In the genomic region with DNA sequence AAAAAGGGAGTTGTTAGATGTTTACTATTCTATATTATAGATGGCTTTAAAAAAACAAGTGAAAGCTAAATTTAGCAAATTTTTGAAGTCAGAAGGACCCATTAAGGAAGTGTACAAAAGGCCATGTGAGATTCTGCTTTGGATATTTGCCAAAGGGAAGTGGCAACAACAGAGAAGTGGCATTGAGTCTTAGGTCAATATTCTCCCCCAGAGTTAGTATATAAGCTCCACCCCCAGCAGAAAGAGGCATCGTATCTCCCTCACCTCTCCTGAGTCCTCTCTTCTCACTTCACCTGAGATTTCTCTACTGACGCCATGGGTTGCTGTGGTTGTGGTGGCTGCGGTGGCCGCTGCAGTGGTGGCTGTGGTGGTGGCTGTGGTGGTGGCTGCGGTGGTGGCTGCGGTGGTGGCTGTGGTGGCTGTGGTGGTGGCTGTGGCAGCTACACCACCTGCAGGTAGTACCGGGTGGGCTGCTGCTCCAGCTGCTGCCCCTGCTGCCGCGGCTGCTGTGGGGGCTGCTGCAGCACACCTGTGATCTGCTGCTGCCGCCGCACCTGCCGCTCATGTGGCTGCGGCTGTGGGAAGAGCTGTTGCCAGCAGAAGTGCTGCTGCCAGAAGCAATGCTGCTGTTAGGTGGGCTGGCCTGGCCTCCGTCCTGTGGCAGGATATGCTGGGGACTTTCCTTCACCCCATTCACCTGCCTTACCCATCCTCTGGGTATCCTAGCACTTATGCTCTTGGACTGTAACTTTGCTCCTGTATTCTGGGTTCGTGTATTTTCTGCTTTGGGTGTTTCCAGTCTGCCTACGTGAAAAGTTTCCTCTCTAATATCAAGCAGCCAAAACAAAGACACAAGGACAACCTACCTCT, we compare ENCODE assay signal across 1 cellular context.
TF ChIP-seq lines count a peak whose summit lies in the region.

No MANE protein-coding gene starts in this region.

TF ChIP-seq in GM12878, 131 proteins besides CTCF, POLR2A, EP300 and RAD21 (continued from another document and continues in another):
- TF ChIP-seq, protein P1, sequence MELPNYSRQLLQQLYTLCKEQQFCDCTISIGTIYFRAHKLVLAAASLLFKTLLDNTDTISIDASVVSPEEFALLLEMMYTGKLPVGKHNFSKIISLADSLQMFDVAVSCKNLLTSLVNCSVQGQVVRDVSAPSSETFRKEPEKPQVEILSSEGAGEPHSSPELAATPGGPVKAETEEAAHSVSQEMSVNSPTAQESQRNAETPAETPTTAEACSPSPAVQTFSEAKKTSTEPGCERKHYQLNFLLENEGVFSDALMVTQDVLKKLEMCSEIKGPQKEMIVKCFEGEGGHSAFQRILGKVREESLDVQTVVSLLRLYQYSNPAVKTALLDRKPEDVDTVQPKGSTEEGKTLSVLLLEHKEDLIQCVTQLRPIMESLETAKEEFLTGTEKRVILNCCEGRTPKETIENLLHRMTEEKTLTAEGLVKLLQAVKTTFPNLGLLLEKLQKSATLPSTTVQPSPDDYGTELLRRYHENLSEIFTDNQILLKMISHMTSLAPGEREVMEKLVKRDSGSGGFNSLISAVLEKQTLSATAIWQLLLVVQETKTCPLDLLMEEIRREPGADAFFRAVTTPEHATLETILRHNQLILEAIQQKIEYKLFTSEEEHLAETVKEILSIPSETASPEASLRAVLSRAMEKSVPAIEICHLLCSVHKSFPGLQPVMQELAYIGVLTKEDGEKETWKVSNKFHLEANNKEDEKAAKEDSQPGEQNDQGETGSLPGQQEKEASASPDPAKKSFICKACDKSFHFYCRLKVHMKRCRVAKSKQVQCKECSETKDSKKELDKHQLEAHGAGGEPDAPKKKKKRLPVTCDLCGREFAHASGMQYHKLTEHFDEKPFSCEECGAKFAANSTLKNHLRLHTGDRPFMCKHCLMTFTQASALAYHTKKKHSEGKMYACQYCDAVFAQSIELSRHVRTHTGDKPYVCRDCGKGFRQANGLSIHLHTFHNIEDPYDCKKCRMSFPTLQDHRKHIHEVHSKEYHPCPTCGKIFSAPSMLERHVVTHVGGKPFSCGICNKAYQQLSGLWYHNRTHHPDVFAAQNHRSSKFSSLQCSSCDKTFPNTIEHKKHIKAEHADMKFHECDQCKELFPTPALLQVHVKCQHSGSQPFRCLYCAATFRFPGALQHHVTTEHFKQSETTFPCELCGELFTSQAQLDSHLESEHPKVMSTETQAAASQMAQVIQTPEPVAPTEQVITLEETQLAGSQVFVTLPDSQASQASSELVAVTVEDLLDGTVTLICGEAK (IDR thresholded peaks at IDR 0.05; ENCODE audit: borderline replicate concordance) = no peak
- TF ChIP-seq ZNF24 (IDR thresholded peaks at IDR 0.05) (no peak), CBX3 (IDR thresholded peaks at IDR 0.05; ENCODE audit: borderline replicate concordance, low read depth) (no peak), ZNF217 (IDR thresholded peaks at IDR 0.05) (no peak), FOXK2 (IDR thresholded peaks at IDR 0.05) (no peak), ZZZ3 (IDR thresholded peaks at IDR 0.05; ENCODE audit: control insufficient read depth, insufficient read length, low read depth) (no peak), RUNX3 (IDR thresholded peaks at IDR 0.05; ENCODE audit: low read length) (peak; percentile 94), GABPA (IDR thresholded peaks at IDR 0.05; ENCODE audit: low read depth) (no peak), FOXM1 (IDR thresholded peaks at IDR 0.05; ENCODE audit: low read depth, low read length) (no peak), MTA2 (IDR thresholded peaks at IDR 0.05; ENCODE audit: low read depth) (peak; percentile 67), ATF7 (IDR thresholded peaks at IDR 0.05; ENCODE audit: low read depth) (0 out of 2 replicates have a peak, but pooled peaks have one; percentile 17), HCFC1 (IDR thresholded peaks at IDR 0.05; ENCODE audit: low read length) (no peak), NFYA (IDR thresholded peaks at IDR 0.05; ENCODE audit: borderline replicate concordance, low read depth, low read length) (no peak), MTA3 (IDR thresholded peaks at IDR 0.05; ENCODE audit: borderline replicate concordance, low read length) (no peak), NFXL1 (IDR thresholded peaks at IDR 0.05; ENCODE audit: borderline replicate concordance) (no peak), FOS (IDR thresholded peaks at IDR 0.05; ENCODE audit: borderline replicate concordance, extremely low read depth, insufficient read length) (no peak), SIN3A (IDR thresholded peaks at IDR 0.05; ENCODE audit: low read depth, low read length) (no peak), MYC (IDR thresholded peaks at IDR 0.05; ENCODE audit: insufficient read depth, insufficient read length, insufficient replicate concordance, low read length, severe bottlenecking) (no peak), CREB1 (IDR thresholded peaks at IDR 0.05; ENCODE audit: low read depth) (no peak), ESRRA (IDR thresholded peaks at IDR 0.05; ENCODE audit: low read length) (no peak), HDAC2 (IDR thresholded peaks at IDR 0.05) (no peak), ZSCAN29 (IDR thresholded peaks at IDR 0.05) (no peak), CHD1 (IDR thresholded peaks at IDR 0.05; ENCODE audit: low read depth, low read length) (no peak), CBFB (IDR thresholded peaks at IDR 0.05; ENCODE audit: low read depth) (peak; percentile 97), YBX1 (IDR thresholded peaks at IDR 0.05) (no peak), SPI1 (IDR thresholded peaks at IDR 0.05; ENCODE audit: borderline replicate concordance, insufficient read depth, low read depth, low read length) (peak; percentile 42; the same call in 1 of the 2 replicates), BACH1 (IDR thresholded peaks at IDR 0.05; ENCODE audit: borderline replicate concordance) (no peak), RFX5 (IDR thresholded peaks at IDR 0.05; ENCODE audit: low read depth, low read length) (no peak), IKZF1 (conservative IDR thresholded peaks at IDR 0.05) (peak; percentile 74; the same call in 1 of the 2 replicates), MYB (IDR thresholded peaks at IDR 0.05; ENCODE audit: borderline replicate concordance, low read depth, low read length) (no peak), CEBPB (IDR thresholded peaks at IDR 0.05; ENCODE audit: borderline replicate concordance in 1 of 2, low read depth in 2 of 2, low read length in 2 of 2) (no peak), TCF12 (IDR thresholded peaks at IDR 0.05; ENCODE audit: low read depth, low read length) (peak; percentile 73), RAD51 (IDR thresholded peaks at IDR 0.05) (no peak), SMAD1 (IDR thresholded peaks at IDR 0.05; ENCODE audit: low read depth, partially characterized antibody) (no peak), SRF (IDR thresholded peaks at IDR 0.05; ENCODE audit: low read depth in 2 of 2, low read length in 2 of 2) (no peak), TARDBP (IDR thresholded peaks at IDR 0.05; ENCODE audit: borderline replicate concordance) (no peak), NFIC (IDR thresholded peaks at IDR 0.05; ENCODE audit: low read depth, low read length) (no peak), NRF1 (conservative IDR thresholded peaks at IDR 0.05; ENCODE audit: low read depth, low read length) (no peak)
- TF ChIP-seq, protein P2, sequence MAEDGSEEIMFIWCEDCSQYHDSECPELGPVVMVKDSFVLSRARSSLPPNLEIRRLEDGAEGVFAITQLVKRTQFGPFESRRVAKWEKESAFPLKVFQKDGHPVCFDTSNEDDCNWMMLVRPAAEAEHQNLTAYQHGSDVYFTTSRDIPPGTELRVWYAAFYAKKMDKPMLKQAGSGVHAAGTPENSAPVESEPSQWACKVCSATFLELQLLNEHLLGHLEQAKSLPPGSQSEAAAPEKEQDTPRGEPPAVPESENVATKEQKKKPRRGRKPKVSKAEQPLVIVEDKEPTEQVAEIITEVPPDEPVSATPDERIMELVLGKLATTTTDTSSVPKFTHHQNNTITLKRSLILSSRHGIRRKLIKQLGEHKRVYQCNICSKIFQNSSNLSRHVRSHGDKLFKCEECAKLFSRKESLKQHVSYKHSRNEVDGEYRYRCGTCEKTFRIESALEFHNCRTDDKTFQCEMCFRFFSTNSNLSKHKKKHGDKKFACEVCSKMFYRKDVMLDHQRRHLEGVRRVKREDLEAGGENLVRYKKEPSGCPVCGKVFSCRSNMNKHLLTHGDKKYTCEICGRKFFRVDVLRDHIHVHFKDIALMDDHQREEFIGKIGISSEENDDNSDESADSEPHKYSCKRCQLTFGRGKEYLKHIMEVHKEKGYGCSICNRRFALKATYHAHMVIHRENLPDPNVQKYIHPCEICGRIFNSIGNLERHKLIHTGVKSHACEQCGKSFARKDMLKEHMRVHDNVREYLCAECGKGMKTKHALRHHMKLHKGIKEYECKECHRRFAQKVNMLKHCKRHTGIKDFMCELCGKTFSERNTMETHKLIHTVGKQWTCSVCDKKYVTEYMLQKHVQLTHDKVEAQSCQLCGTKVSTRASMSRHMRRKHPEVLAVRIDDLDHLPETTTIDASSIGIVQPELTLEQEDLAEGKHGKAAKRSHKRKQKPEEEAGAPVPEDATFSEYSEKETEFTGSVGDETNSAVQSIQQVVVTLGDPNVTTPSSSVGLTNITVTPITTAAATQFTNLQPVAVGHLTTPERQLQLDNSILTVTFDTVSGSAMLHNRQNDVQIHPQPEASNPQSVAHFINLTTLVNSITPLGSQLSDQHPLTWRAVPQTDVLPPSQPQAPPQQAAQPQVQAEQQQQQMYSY (CRISPR knock-in tag; IDR thresholded peaks at IDR 0.05) = no peak
- TF ChIP-seq, protein P3, sequence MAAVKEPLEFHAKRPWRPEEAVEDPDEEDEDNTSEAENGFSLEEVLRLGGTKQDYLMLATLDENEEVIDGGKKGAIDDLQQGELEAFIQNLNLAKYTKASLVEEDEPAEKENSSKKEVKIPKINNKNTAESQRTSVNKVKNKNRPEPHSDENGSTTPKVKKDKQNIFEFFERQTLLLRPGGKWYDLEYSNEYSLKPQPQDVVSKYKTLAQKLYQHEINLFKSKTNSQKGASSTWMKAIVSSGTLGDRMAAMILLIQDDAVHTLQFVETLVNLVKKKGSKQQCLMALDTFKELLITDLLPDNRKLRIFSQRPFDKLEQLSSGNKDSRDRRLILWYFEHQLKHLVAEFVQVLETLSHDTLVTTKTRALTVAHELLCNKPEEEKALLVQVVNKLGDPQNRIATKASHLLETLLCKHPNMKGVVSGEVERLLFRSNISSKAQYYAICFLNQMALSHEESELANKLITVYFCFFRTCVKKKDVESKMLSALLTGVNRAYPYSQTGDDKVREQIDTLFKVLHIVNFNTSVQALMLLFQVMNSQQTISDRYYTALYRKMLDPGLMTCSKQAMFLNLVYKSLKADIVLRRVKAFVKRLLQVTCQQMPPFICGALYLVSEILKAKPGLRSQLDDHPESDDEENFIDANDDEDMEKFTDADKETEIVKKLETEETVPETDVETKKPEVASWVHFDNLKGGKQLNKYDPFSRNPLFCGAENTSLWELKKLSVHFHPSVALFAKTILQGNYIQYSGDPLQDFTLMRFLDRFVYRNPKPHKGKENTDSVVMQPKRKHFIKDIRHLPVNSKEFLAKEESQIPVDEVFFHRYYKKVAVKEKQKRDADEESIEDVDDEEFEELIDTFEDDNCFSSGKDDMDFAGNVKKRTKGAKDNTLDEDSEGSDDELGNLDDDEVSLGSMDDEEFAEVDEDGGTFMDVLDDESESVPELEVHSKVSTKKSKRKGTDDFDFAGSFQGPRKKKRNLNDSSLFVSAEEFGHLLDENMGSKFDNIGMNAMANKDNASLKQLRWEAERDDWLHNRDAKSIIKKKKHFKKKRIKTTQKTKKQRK (IDR thresholded peaks at IDR 0.05; ENCODE audit: low read depth, low read length) = no peak
- TF ChIP-seq, protein P4, sequence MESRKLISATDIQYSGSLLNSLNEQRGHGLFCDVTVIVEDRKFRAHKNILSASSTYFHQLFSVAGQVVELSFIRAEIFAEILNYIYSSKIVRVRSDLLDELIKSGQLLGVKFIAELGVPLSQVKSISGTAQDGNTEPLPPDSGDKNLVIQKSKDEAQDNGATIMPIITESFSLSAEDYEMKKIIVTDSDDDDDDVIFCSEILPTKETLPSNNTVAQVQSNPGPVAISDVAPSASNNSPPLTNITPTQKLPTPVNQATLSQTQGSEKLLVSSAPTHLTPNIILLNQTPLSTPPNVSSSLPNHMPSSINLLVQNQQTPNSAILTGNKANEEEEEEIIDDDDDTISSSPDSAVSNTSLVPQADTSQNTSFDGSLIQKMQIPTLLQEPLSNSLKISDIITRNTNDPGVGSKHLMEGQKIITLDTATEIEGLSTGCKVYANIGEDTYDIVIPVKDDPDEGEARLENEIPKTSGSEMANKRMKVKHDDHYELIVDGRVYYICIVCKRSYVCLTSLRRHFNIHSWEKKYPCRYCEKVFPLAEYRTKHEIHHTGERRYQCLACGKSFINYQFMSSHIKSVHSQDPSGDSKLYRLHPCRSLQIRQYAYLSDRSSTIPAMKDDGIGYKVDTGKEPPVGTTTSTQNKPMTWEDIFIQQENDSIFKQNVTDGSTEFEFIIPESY (IDR thresholded peaks at IDR 0.05) = no peak
- TF ChIP-seq, protein P5, sequence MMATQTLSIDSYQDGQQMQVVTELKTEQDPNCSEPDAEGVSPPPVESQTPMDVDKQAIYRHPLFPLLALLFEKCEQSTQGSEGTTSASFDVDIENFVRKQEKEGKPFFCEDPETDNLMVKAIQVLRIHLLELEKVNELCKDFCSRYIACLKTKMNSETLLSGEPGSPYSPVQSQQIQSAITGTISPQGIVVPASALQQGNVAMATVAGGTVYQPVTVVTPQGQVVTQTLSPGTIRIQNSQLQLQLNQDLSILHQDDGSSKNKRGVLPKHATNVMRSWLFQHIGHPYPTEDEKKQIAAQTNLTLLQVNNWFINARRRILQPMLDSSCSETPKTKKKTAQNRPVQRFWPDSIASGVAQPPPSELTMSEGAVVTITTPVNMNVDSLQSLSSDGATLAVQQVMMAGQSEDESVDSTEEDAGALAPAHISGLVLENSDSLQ (IDR thresholded peaks at IDR 0.05) = no peak
- TF ChIP-seq, protein P6, sequence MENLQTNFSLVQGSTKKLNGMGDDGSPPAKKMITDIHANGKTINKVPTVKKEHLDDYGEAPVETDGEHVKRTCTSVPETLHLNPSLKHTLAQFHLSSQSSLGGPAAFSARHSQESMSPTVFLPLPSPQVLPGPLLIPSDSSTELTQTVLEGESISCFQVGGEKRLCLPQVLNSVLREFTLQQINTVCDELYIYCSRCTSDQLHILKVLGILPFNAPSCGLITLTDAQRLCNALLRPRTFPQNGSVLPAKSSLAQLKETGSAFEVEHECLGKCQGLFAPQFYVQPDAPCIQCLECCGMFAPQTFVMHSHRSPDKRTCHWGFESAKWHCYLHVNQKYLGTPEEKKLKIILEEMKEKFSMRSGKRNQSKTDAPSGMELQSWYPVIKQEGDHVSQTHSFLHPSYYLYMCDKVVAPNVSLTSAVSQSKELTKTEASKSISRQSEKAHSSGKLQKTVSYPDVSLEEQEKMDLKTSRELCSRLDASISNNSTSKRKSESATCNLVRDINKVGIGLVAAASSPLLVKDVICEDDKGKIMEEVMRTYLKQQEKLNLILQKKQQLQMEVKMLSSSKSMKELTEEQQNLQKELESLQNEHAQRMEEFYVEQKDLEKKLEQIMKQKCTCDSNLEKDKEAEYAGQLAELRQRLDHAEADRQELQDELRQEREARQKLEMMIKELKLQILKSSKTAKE (IDR thresholded peaks at IDR 0.05; ENCODE audit: low read depth, poor library complexity, severe bottlenecking) = no peak
